Comparison of ENCODE assay signal across 1 cellular context in genomic region chr16:630024-630814, GRCh38.
TF ChIP-seq lines count a peak whose summit lies in the region.

No MANE protein-coding gene starts in this region.

TF ChIP-seq in WTC11, 78 proteins besides CTCF, POLR2A, EP300 and RAD21 (continues in another document):
- TF ChIP-seq NFYB (CRISPR knock-in tag; conservative IDR thresholded peaks at IDR 0.05; ENCODE audit: low read depth), result no peak
- TF ChIP-seq NR2C2 (CRISPR knock-in tag; IDR thresholded peaks at IDR 0.05), result no peak
- TF ChIP-seq GABPB1 (CRISPR knock-in tag; IDR thresholded peaks at IDR 0.05), result peak; percentile 6; the same call in 1 of the 2 replicates
- no peak for TF ChIP-seq OVOL2 (CRISPR knock-in tag; IDR thresholded peaks at IDR 0.05; ENCODE audit: borderline replicate concordance)
- no peak for TF ChIP-seq NR3C1 (CRISPR knock-in tag; conservative IDR thresholded peaks at IDR 0.05; ENCODE audit: low read depth)
- TF ChIP-seq ERG (CRISPR knock-in tag; IDR thresholded peaks at IDR 0.05), result no peak
- no peak for TF ChIP-seq ETV6 (CRISPR knock-in tag; IDR thresholded peaks at IDR 0.05)
- no peak for TF ChIP-seq GRHL2 (CRISPR knock-in tag; IDR thresholded peaks at IDR 0.05; ENCODE audit: insufficient replicate concordance, severe bottlenecking)
- TF ChIP-seq ZNF138 (CRISPR knock-in tag; conservative IDR thresholded peaks at IDR 0.05), result 0 out of 2 replicates have a peak, but pooled peaks have one; percentile 8
- peak; percentile 56 for TF ChIP-seq HMGXB4 (CRISPR knock-in tag; IDR thresholded peaks at IDR 0.05)
- TF ChIP-seq FOXP1 (CRISPR knock-in tag; IDR thresholded peaks at IDR 0.05; ENCODE audit: borderline replicate concordance), result no peak
- TF ChIP-seq USF2 (CRISPR knock-in tag; IDR thresholded peaks at IDR 0.05), result peak; percentile 79
- TF ChIP-seq SMAD3 (CRISPR knock-in tag; IDR thresholded peaks at IDR 0.05; ENCODE audit: borderline replicate concordance), result no peak
- TF ChIP-seq STAT6 (CRISPR knock-in tag; conservative IDR thresholded peaks at IDR 0.05; ENCODE audit: low read depth), result no peak
- no peak for TF ChIP-seq PREB (CRISPR knock-in tag; IDR thresholded peaks at IDR 0.05; ENCODE audit: borderline replicate concordance)
- no peak for TF ChIP-seq ZNF532 (CRISPR knock-in tag; IDR thresholded peaks at IDR 0.05; ENCODE audit: borderline replicate concordance)
- no peak; the same call in 1 of the 2 replicates for TF ChIP-seq MAX (CRISPR knock-in tag; IDR thresholded peaks at IDR 0.05)
- TF ChIP-seq ZNF416 (CRISPR knock-in tag; IDR thresholded peaks at IDR 0.05), result peak; percentile 27; the same call in 1 of the 2 replicates
- TF ChIP-seq ZNF396 (CRISPR knock-in tag; IDR thresholded peaks at IDR 0.05; ENCODE audit: borderline replicate concordance), result no peak
- no peak for TF ChIP-seq JAZF1 (CRISPR knock-in tag; IDR thresholded peaks at IDR 0.05)
- no peak for TF ChIP-seq ZNF512 (CRISPR knock-in tag; IDR thresholded peaks at IDR 0.05; ENCODE audit: borderline replicate concordance)
- TF ChIP-seq FOXK1 (CRISPR knock-in tag; IDR thresholded peaks at IDR 0.05), result no peak
- TF ChIP-seq USF1 (CRISPR knock-in tag; IDR thresholded peaks at IDR 0.05), result peak; percentile 86
- TF ChIP-seq ZNF423 (CRISPR knock-in tag; IDR thresholded peaks at IDR 0.05), result no peak
- no peak for TF ChIP-seq TCF7 (CRISPR knock-in tag; IDR thresholded peaks at IDR 0.05; ENCODE audit: low read depth)
- 0 out of 2 replicates have a peak, but pooled peaks have one; percentile 2 for TF ChIP-seq SP1 (CRISPR knock-in tag; conservative IDR thresholded peaks at IDR 0.05)
- TF ChIP-seq ZSCAN18 (CRISPR knock-in tag; IDR thresholded peaks at IDR 0.05), result no peak
- no peak for TF ChIP-seq ZNF121 (CRISPR knock-in tag; IDR thresholded peaks at IDR 0.05)
- TF ChIP-seq GTF2I (CRISPR knock-in tag; conservative IDR thresholded peaks at IDR 0.05), result no peak
- TF ChIP-seq JUN (CRISPR knock-in tag; IDR thresholded peaks at IDR 0.05), result no peak
- TF ChIP-seq NFE2L1 (CRISPR knock-in tag; IDR thresholded peaks at IDR 0.05), result no peak
- TF ChIP-seq ZNF281 (CRISPR knock-in tag; IDR thresholded peaks at IDR 0.05), result peak; percentile 61
